Comparison of ENCODE assay signal across 20 cellular contexts in the genomic region with DNA sequence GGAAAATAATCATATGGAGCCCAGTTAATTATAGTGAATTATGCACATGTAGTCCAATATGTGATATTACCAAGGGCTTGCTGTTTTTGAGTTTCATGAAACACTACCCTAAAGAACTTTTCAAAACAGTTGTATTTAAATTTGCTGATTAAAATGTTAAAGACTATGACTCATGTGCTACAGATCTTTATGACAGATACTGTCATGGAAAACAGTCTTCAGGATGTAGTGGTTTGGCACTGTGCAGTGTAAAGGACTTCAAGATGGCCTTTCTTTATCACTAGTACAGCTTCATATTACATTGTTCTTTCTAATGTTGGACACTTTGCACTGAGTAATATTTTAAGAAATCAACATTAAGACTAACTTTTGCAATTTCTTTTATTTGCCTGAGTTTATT.
DNase-seq lines count a peak whose midpoint lies in the region; ATAC-seq lines count a peak whose summit lies in the region.
"Had no signal": no experiment of that assay in that cellular context is flagged by ENCODE, and none has a peak within 500 bp of the region (broad histone marks: within the 10 kb centered on the region; RNA-seq: fewer than 3 reads in every experiment).

No MANE protein-coding gene starts in this region.

- H3K27ac Mint-ChIP-seq in immature natural killer cell: peak overlapping the region in 4 of 6 donors; percentile 41 to 81 (median 66)
- H3K27ac Mint-ChIP-seq: activated naive CD8-positive, alpha-beta T cell; progenitor cell of endocrine pancreas had no signal

- peaks cover 0 to 1% (median 0%) of the 10 kb centered on the region in 3 donors for H3K27me3 Mint-ChIP-seq in immature natural killer cell (ENCODE audit: low read depth in 3 of 3)
- H3K27me3 Mint-ChIP-seq: activated naive CD8-positive, alpha-beta T cell; progenitor cell of endocrine pancreas had no signal

- ATAC-seq in HG02642 (IDR thresholded peaks at IDR 0.05; ENCODE audit: poor library complexity, unreplicated experiment) (no peak), HG02840 (IDR thresholded peaks at IDR 0.05; ENCODE audit: low FRiP score, unreplicated experiment) (no peak)
- ATAC-seq: HepG2 had no signal

- H3K27ac ChIP-seq in ACC112 (ENCODE audit: low read depth, low read length): peak overlapping the region; percentile 44
- H3K27ac ChIP-seq: epithelial cell of prostate had no signal

- H3K36me3 ChIP-seq in ACC112 (ENCODE audit: insufficient read depth, low read length): no peaks in the 10 kb centered on the region

- peaks cover 20 to 34% of the 10 kb centered on the region in 2 donors for H3K4me1 Mint-ChIP-seq in immature natural killer cell

- no peaks in the 10 kb centered on the region for H3K79me2 ChIP-seq in ACC112 (ENCODE audit: control insufficient read depth, insufficient read depth, low read length, unreplicated experiment)

- peaks cover 0 to 3% (median 0%) of the 10 kb centered on the region in 6 donors for H3K9me3 Mint-ChIP-seq in immature natural killer cell

- H2AFZ ChIP-seq in ACC112 (ENCODE audit: low read length, unreplicated experiment): no peak overlapping the region

- H3K27me3 ChIP-seq in ACC112 (ENCODE audit: insufficient read depth, low read length): no peaks in the 10 kb centered on the region

- peaks cover 12% of the 10 kb centered on the region for H3K4me1 ChIP-seq in ACC112 (ENCODE audit: control insufficient read depth, insufficient read depth, low read length, unreplicated experiment)

- no peak overlapping the region for H3K4me3 ChIP-seq in ACC112 (ENCODE audit: low read depth, low read length)

- peak overlapping the region in 3 of 5 donors; percentile 4 to 38 (median 22) for H3K4me3 Mint-ChIP-seq in immature natural killer cell
- H3K4me3 Mint-ChIP-seq: activated naive CD8-positive, alpha-beta T cell had no signal

- DNase-seq in LHCN-M2 (ENCODE audit: low read depth) (peak; percentile 76), astrocyte of the hippocampus (ENCODE audit: low read depth, low spot score) (peak; percentile 29), immature natural killer cell (peak; percentile 24 to 37 (median 25)), dermis blood vessel endothelial cell (no peak), CD1c-positive myeloid dendritic cell (ENCODE audit: extremely low spot score) (no peak)
- DNase-seq: activated CD4-positive, alpha-beta T cell treated with anti-CD3 and anti-CD28 coated beads, Interleukin-2, amount 50 U/mL, for 1 hour; activated T-cell treated with anti-CD3 and anti-CD28 coated beads, Interleukin-2, amount 50 U/mL, for 1 hour; Calu3; hippocampal formation; NCI-H1417; NCI-H2227 treated with DMSO at 0.1 percent for 48 hours; NK-92 treated with Interleukin-12 subunit alpha and Interleukin-12 subunit beta, amount 100 ng/mL, for 24 hours; T-helper 9 cell had no signal

- H3K36me3 Mint-ChIP-seq in immature natural killer cell: no peaks in the 10 kb centered on the region
- H3K36me3 Mint-ChIP-seq: activated naive CD8-positive, alpha-beta T cell had no signal

Comparison
In these comparisons a context has a peak if more than half of its experiments do, and no peak if none do; other contexts are left out.
1. DNase-seq: peak in LHCN-M2 (single experiment), astrocyte of the hippocampus (single experiment) and immature natural killer cell (3 of 3); none in dermis blood vessel endothelial cell (single experiment) and CD1c-positive myeloid dendritic cell (single experiment).